ENCODE assay signal across 8 cellular contexts in genomic region chr12:109573914-109574244, GRCh38. TPM values are rescaled to one million over a fixed set of nuclear protein-coding genes. Genes with fewer than 3 reads are reported as not detected.
DNase-seq lines count a peak whose midpoint lies in the region; ATAC-seq and TF ChIP-seq lines count a peak whose summit lies in the region.

No MANE protein-coding gene starts in this region.

- 0 to 2% methylated on average over 13 of the region's 13 CpGs for WGBS in sigmoid colon, 2 donors

- TF ChIP-seq EP300 in sigmoid colon (IDR thresholded peaks at IDR 0.05), result no peak

- ATAC-seq in GM19035 (IDR thresholded peaks at IDR 0.05; ENCODE audit: unreplicated experiment), result peak; percentile 19
- ATAC-seq in GM18511 (IDR thresholded peaks at IDR 0.05; ENCODE audit: unreplicated experiment), result no peak

- H3K4me3 ChIP-seq in MG63, result peak overlapping the region; percentile 73
- H3K4me3 ChIP-seq in epithelial cell of proximal tubule (ENCODE audit: low read depth, low read length), result peak overlapping the region; percentile 88
- H3K4me3 ChIP-seq in sigmoid colon, result peak overlapping the region; percentile 44 to 85 (median 80)

- H3K27ac ChIP-seq in sigmoid colon, result peak overlapping the region; percentile 73 to 85 (median 81)

- intact Hi-C loops in sigmoid colon (cut with DNase I), result loop anchor here (10.0 kb wide), 1 partner anchor 311 kb away; the partner anchor contains the start of gene GLTP

- DNase-seq in MG63 (no peak), epithelial cell of proximal tubule (ENCODE audit: low read depth) (no peak), sigmoid colon (no peak), KBM-7 (no peak), NCI-H226 (no peak), NAMALWA (ENCODE audit: low spot score) (no peak)

- in situ Hi-C loops in KBM-7 (cut with MboI; ENCODE audit: low pct_unique_long_range_greater_than_20kb, low sequenced_read_pairs), result no loop called here

- H3K27me3 ChIP-seq in MG63, result no peaks in the 10 kb centered on the region
- H3K27me3 ChIP-seq in sigmoid colon, result no peaks in the 10 kb centered on the region

- TF ChIP-seq CTCF in epithelial cell of proximal tubule (conservative IDR thresholded peaks at IDR 0.05; ENCODE audit: low read depth, low read length) (no peak), sigmoid colon (IDR thresholded peaks at IDR 0.05) (no peak)

- H3K36me3 ChIP-seq in MG63 (peaks cover 12% of the 10 kb centered on the region), sigmoid colon (peaks cover 0 to 56% (median 7%) of the 10 kb centered on the region in 4 donors)

- peaks cover 0 to 20% (median 17%) of the 10 kb centered on the region in 4 donors for H3K4me1 ChIP-seq in sigmoid colon

- H3K9me3 ChIP-seq in MG63 (no peaks in the 10 kb centered on the region), sigmoid colon (no peaks in the 10 kb centered on the region)

- no peak for TF ChIP-seq POLR2A in sigmoid colon (IDR thresholded peaks at IDR 0.05)

RNA-seq across cellular contexts. Expression of gene MVK, which starts 0.3 kb away (rescaled TPM):
- total RNA-seq in MG63 (2014; rRNA removed; shearing (Covaris generic); ENCODE audit: low replicate concordance), result 16.3 and 29.8 TPM in 2 replicates
- total RNA-seq in epithelial cell of proximal tubule (28.5 and 47.1 TPM in 2 replicates), sigmoid colon (10 to 100 TPM in 3 of 4 donors, 1 to 10 TPM in 1; 9.1 to 14.8 (median 12.3) TPM)
- 10 to 100 TPM; 13.8 to 40.8 (median 21.0) TPM for polyA plus RNA-seq in sigmoid colon

RNA-seq across cellular contexts. Expression of gene MMAB, which starts 0.6 kb away (rescaled TPM):
- total RNA-seq in MG63 (2014; rRNA removed; shearing (Covaris generic); ENCODE audit: low replicate concordance), result 48.5 and 68.3 TPM in 2 replicates
- 33.3 and 88.4 TPM in 2 replicates for total RNA-seq in epithelial cell of proximal tubule
- 10 to 100 TPM; 12.2 to 28.9 (median 23.5) TPM for total RNA-seq in sigmoid colon
- polyA plus RNA-seq in sigmoid colon, result 10 to 100 TPM; 36.6 to 79.6 (median 64.3) TPM
